Comparison of ENCODE assay signal across 9 cellular contexts in genomic region chr9:82031538-82032280, GRCh38. TPM values are rescaled to one million over a fixed set of nuclear protein-coding genes. Genes with fewer than 3 reads are reported as not detected.
A peak's percentile ranks its signal among the peaks of the same experiment; 100 is the strongest.
DNase-seq lines count a peak whose midpoint lies in the region; ATAC-seq, FAIRE-seq and TF ChIP-seq lines count a peak whose summit lies in the region.
"Had no signal": no experiment of that assay in that cellular context is flagged by ENCODE, and none has a peak within 500 bp of the region (broad histone marks: within the 10 kb centered on the region; RNA-seq: fewer than 3 reads in every experiment).

No MANE protein-coding gene starts in this region.

- H3K4me3 Mint-ChIP-seq in glutamatergic neuron (ENCODE audit: unreplicated experiment): no peak overlapping the region
- H3K4me3 Mint-ChIP-seq: CD8-positive, alpha-beta T cell had no signal

- peaks cover 8% of the 10 kb centered on the region for H3K4me1 Mint-ChIP-seq in glutamatergic neuron (ENCODE audit: low read depth, unreplicated experiment)

- no peak overlapping the region for H3K27ac Mint-ChIP-seq in glutamatergic neuron (ENCODE audit: unreplicated experiment)
- H3K27ac Mint-ChIP-seq: CD8-positive, alpha-beta T cell had no signal

- H3K9me3 Mint-ChIP-seq in glutamatergic neuron (ENCODE audit: unreplicated experiment): no peaks in the 10 kb centered on the region
- H3K9me3 Mint-ChIP-seq: CD8-positive, alpha-beta T cell had no signal

- H3K27me3 ChIP-seq in brain microvascular endothelial cell (replicated peaks): no peaks in the 10 kb centered on the region

- no peak for FAIRE-seq in HTR-8/SVneo (lab: Jason Lieb, UNC)

- H3K27ac ChIP-seq in brain microvascular endothelial cell: no peak overlapping the region

- no peaks in the 10 kb centered on the region for H3K27me3 Mint-ChIP-seq in glutamatergic neuron (ENCODE audit: unreplicated experiment)

- H3K4me3 ChIP-seq in brain microvascular endothelial cell (ENCODE audit: low read depth, low read length): no peak overlapping the region

- H3K36me3 ChIP-seq in brain microvascular endothelial cell (replicated peaks): no peaks in the 10 kb centered on the region

- DNase-seq in A172 (ENCODE audit: low spot score) (peak; percentile 69), HTR-8/SVneo (ENCODE audit: insufficient read length, low spot score) (peak; percentile 3), brain microvascular endothelial cell (peak; percentile 40), left lobe of liver (ENCODE audit: low spot score) (no peak), glutamatergic neuron (no peak)
- DNase-seq in central memory CD4-positive, alpha-beta T cell: no peak

- in situ Hi-C loops in brain microvascular endothelial cell (cut with HindIII; ENCODE audit: low pct_ligation_motif_present, low sequenced_read_pairs): no loop called here

- ATAC-seq in left lobe of liver (peak; percentile 41), GM19324 (IDR thresholded peaks at IDR 0.05; ENCODE audit: low FRiP score, unreplicated experiment) (no peak), HG03520 (IDR thresholded peaks at IDR 0.05; ENCODE audit: unreplicated experiment) (no peak)
- ATAC-seq: CD8-positive, alpha-beta T cell had no signal

- no peak for TF ChIP-seq CTCF in brain microvascular endothelial cell (IDR thresholded peaks at IDR 0.05; ENCODE audit: low read depth, low read length, missing control alignments)
- no peak for TF ChIP-seq CTCF in glutamatergic neuron (IDR thresholded peaks at IDR 0.05; ENCODE audit: partially characterized antibody, unreplicated experiment)

- no peaks in the 10 kb centered on the region for H3K36me3 Mint-ChIP-seq in glutamatergic neuron (ENCODE audit: unreplicated experiment)
- H3K36me3 Mint-ChIP-seq: CD8-positive, alpha-beta T cell had no signal

RNA-seq across cellular contexts. Expression of gene SPATA31D1, which starts 43.1 kb away (rescaled TPM):
- not detected in 2 replicates for total RNA-seq in A172 (2014; rRNA removed; shearing (Covaris generic))
- not detected for total RNA-seq in left lobe of liver
- total RNA-seq in glutamatergic neuron (ENCODE audit: unreplicated experiment): not detected
- total RNA-seq: CD8-positive, alpha-beta T cell had no signal

Comparison
In these comparisons a context has a peak if more than half of its experiments do, and no peak if none do; other contexts are left out.
1. DNase-seq: peak in A172 (single experiment), HTR-8/SVneo (single experiment) and brain microvascular endothelial cell (single experiment); none in left lobe of liver (single experiment), central memory CD4-positive, alpha-beta T cell (single experiment) and glutamatergic neuron (single experiment).